Comparison of ENCODE assay signal across 21 cellular contexts in the genomic region with DNA sequence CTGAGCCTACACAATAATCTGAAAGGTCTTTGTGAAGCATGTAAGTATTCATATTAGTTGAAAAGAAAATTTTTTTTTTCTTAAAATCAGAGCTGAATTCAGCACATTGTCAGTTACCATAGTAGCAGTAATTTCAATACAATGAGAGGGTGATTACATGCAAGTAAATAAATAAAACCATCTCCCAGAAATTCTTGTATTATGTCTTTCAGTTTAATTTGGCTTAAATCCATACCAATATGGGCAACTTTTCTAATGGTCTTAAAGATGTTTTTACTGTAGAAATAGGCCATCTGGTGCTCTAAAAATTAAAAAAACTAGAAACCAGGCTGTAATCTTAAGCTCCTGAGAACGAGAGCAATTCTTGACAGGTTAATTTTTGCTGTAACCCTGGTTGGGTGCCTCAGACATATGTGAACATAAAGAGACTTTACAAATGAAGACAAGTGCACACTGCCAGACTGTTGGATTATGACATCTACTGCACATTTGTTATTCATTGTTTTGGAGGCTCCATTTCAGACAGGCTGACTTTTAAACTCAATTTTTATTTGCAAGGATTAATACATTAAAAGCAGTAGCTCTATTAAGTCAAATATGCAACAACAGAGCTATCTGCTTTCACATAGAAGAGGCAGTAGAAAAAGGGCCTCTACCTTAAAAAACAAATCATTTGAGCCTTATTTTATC.
DNase-seq lines count a peak whose midpoint lies in the region; ATAC-seq and FAIRE-seq lines count a peak whose summit lies in the region.
"Had no signal": no experiment of that assay in that cellular context is flagged by ENCODE, and none has a peak within 500 bp of the region (broad histone marks: within the 10 kb centered on the region; RNA-seq: fewer than 3 reads in every experiment).

No MANE protein-coding gene starts in this region.

- no peaks in the 10 kb centered on the region for H3K36me3 ChIP-seq in subcutaneous abdominal adipose tissue (ENCODE audit: control insufficient read depth in 5 of 5, insufficient read depth in 5 of 5, low read length in 5 of 5)
- H3K36me3 ChIP-seq: Peyer's patch, SJSA1 had no signal

- no peak overlapping the region for H3K4me3 ChIP-seq in subcutaneous abdominal adipose tissue (ENCODE audit: low read depth in 1 of 5, low read length in 5 of 5)
- H3K4me3 ChIP-seq: Peyer's patch, SJSA1 had no signal

- H3K9me3 ChIP-seq in subcutaneous abdominal adipose tissue (ENCODE audit: control insufficient read depth in 5 of 5, low read length in 5 of 5), result no peaks in the 10 kb centered on the region
- H3K9me3 ChIP-seq: Peyer's patch, SJSA1 had no signal

- no peak overlapping the region for H3K9ac ChIP-seq in subcutaneous abdominal adipose tissue (ENCODE audit: low read length in 5 of 5)

- DNase-seq in dedifferentiated amniotic fluid mesenchymal stem cell (ENCODE audit: extremely low spot score) (peak; percentile 22), midbrain (lab: John Stamatoyannopoulos, UW) (peak; percentile 1), kidney tubule cell (ENCODE audit: low spot score) (no peak)
- DNase-seq in activated CD4-positive, alpha-beta T cell treated with anti-CD3 and anti-CD28 coated beads, Interleukin-2, amount 50 U/mL, for 4 hours, result no peak
- DNase-seq: CD4-positive, CD25-positive, alpha-beta regulatory T cell; DMS79; HCEC 1CT; KBM-7; NCI-H1092 treated with DMSO at 0.1 percent for 48 hours; NCI-H146; NCI-H2029 treated with DMSO at 0.1 percent for 48 hours; NCI-H226; NCI-H510A treated with DMSO at 0.1 percent for 48 hours; NCI-H774; NK-92 treated with Interleukin-12 subunit alpha and Interleukin-12 subunit beta, amount 100 ng/mL, for 24 hours; Peyer's patch had no signal

- H3K4me1 ChIP-seq in subcutaneous abdominal adipose tissue (ENCODE audit: control insufficient read depth in 5 of 5, insufficient read depth in 5 of 5, low read length in 5 of 5), result peaks cover 0 to 47% (median 14%) of the 10 kb centered on the region in 5 donors
- H3K4me1 ChIP-seq: Peyer's patch had no signal

- H3K27me3 ChIP-seq in subcutaneous abdominal adipose tissue (ENCODE audit: control insufficient read depth in 5 of 5, insufficient read depth in 4 of 5, low read length in 5 of 5), result no peaks in the 10 kb centered on the region
- H3K27me3 ChIP-seq: Peyer's patch, SJSA1 had no signal

- FAIRE-seq in TTC549 (lab: Jason Lieb, UNC), result peak; percentile 90

- peak overlapping the region; percentile 51 for H3K27ac ChIP-seq in subcutaneous abdominal adipose tissue (ENCODE audit: low read depth, low read length)
- H3K27ac ChIP-seq: Peyer's patch, SJSA1 had no signal

- ATAC-seq in HG03196 (IDR thresholded peaks at IDR 0.05; ENCODE audit: unreplicated experiment) (no peak), HG02938 (IDR thresholded peaks at IDR 0.05; ENCODE audit: unreplicated experiment) (no peak)

Comparison
In these comparisons a context has a peak if more than half of its experiments do, and no peak if none do; other contexts are left out.
1. DNase-seq: peak in dedifferentiated amniotic fluid mesenchymal stem cell (single experiment) and midbrain (single experiment); none in activated CD4-positive, alpha-beta T cell treated with anti-CD3 and anti-CD28 coated beads, Interleukin-2, amount 50 U/mL, for 4 hours (0 of 2) and kidney tubule cell (single experiment).